Comparison of ENCODE assay signal across 21 cellular contexts in genomic region chr20:37630161-37630560, GRCh38.
DNase-seq lines count a peak whose midpoint lies in the region; ATAC-seq, FAIRE-seq and TF ChIP-seq lines count a peak whose summit lies in the region.
"Had no signal": no experiment of that assay in that cellular context is flagged by ENCODE, and none has a peak within 500 bp of the region (broad histone marks: within the 10 kb centered on the region; RNA-seq: fewer than 3 reads in every experiment).

No MANE protein-coding gene starts in this region.

- no peaks in the 10 kb centered on the region for H3K27me3 ChIP-seq in SJCRH30

- H3K4me3 ChIP-seq in SJCRH30 (no peak overlapping the region), kidney (ENCODE audit: low read length in 2 of 2) (no peak overlapping the region)

- no peak overlapping the region for H3K9ac ChIP-seq in kidney (ENCODE audit: low read length in 2 of 2)

- H3K9me3 ChIP-seq in SJCRH30 (replicated peaks) (0 out of 2 replicates have a peak, but pooled peaks cover 1% of the 10 kb centered on the region), kidney (ENCODE audit: control insufficient read depth in 1 of 2, low read length in 2 of 2) (peaks cover 0 to 6% of the 10 kb centered on the region in 2 donors)

- FAIRE-seq in kidney (lab: Jason Lieb, UNC): no peak
- FAIRE-seq: frontal cortex, GM12891, H54, small intestine, urothelium cell line had no signal

- intact Hi-C loops in kidney (cut with DNase I): no loop called here

- H3K4me1 ChIP-seq in SJCRH30: no peaks in the 10 kb centered on the region
- no peaks in the 10 kb centered on the region for H3K4me1 ChIP-seq in kidney (ENCODE audit: control insufficient read depth in 1 of 2, insufficient read depth in 1 of 2, low read depth in 1 of 2, low read length in 2 of 2)

- H3K27ac ChIP-seq in SJCRH30 (no peak overlapping the region), kidney (ENCODE audit: low read depth in 2 of 2, low read length in 2 of 2) (no peak overlapping the region)
- H3K27ac ChIP-seq: 22Rv1 had no signal

- DNase-seq in DMS53 (lab: John Stamatoyannopoulos, UW) (peak; percentile 13), DMS53 treated with DMSO at 0.1 percent for 48 hours (lab: John Stamatoyannopoulos, UW; ENCODE audit: unreplicated experiment) (no peak), NCI-H1105 (lab: John Stamatoyannopoulos, UW) (peak; percentile 77), NCI-H2227 treated with DMSO at 0.1 percent for 48 hours (lab: John Stamatoyannopoulos, UW) (peak; percentile 75), SJCRH30 (peak; percentile 69 to 81), kidney (no peak), nucleus accumbens (lab: John Stamatoyannopoulos, UW) (no peak)
- DNase-seq: activated CD4-positive, alpha-beta T cell treated with anti-CD3 and anti-CD28 coated beads, Interleukin-2, amount 10 ng/mL, durations not matched to agents 7 days and 5 days; activated CD8-positive, alpha-beta memory T cell treated with anti-CD3 and anti-CD28 coated beads, Interleukin-2, amount 50 U/mL, for 48 hours; activated naive CD4-positive, alpha-beta T cell; erythroblast; left cardiac atrium; small intestine; stimulated activated CD4-positive, alpha-beta T cell treated with anti-CD3 and anti-CD28 coated beads, Interleukin-4, amount 100 ng/mL, for 1 hour; T-helper 1 cell had no signal

- H3K36me3 ChIP-seq in SJCRH30 (no peaks in the 10 kb centered on the region), kidney (ENCODE audit: control insufficient read depth in 1 of 2, insufficient read depth in 2 of 2, low read length in 2 of 2) (no peaks in the 10 kb centered on the region)

- no peak for TF ChIP-seq CTCF in kidney (IDR thresholded peaks at IDR 0.05; ENCODE audit: borderline replicate concordance, extremely low read depth, insufficient read depth)

- ATAC-seq in HG03342 (IDR thresholded peaks at IDR 0.05; ENCODE audit: unreplicated experiment): no peak
- ATAC-seq: left cardiac atrium had no signal

Comparison
In these comparisons a context has a peak if more than half of its experiments do, and no peak if none do; other contexts are left out.
1. DNase-seq: peak in DMS53 (single experiment), NCI-H1105 (single experiment), NCI-H2227 treated with DMSO at 0.1 percent for 48 hours (single experiment) and SJCRH30 (2 of 2); none in DMS53 treated with DMSO at 0.1 percent for 48 hours (single experiment), kidney (single experiment) and nucleus accumbens (0 of 56).